Comparison of ENCODE assay signal across 1 cellular context in the genomic region with DNA sequence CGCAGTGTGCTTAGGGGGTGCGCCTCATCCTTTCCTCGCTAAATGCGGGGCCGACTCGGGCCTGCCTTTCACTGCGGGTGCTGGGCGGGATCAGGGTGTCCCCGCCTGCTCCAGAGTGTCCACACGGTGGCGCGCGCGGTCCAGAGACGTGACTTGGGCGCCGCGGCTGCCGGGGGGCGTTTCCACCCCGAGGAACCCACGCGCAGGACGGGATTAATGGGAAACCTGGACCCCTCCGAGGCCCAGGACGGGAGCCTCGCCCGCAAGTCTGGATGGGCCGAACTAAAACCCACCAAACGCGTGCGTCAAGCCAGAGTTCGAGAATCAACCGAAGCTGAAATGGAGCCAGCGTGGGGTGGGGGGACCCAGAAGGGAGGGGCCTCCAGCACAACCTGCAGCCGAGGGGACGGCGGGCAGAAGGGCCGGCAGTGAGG.
TF ChIP-seq lines count a peak whose summit lies in the region.

No MANE protein-coding gene starts in this region.

TF ChIP-seq in K562, 482 proteins besides CTCF, POLR2A, EP300 and RAD21 (continued from another document and continues in another):
- TF ChIP-seq, protein P1, sequence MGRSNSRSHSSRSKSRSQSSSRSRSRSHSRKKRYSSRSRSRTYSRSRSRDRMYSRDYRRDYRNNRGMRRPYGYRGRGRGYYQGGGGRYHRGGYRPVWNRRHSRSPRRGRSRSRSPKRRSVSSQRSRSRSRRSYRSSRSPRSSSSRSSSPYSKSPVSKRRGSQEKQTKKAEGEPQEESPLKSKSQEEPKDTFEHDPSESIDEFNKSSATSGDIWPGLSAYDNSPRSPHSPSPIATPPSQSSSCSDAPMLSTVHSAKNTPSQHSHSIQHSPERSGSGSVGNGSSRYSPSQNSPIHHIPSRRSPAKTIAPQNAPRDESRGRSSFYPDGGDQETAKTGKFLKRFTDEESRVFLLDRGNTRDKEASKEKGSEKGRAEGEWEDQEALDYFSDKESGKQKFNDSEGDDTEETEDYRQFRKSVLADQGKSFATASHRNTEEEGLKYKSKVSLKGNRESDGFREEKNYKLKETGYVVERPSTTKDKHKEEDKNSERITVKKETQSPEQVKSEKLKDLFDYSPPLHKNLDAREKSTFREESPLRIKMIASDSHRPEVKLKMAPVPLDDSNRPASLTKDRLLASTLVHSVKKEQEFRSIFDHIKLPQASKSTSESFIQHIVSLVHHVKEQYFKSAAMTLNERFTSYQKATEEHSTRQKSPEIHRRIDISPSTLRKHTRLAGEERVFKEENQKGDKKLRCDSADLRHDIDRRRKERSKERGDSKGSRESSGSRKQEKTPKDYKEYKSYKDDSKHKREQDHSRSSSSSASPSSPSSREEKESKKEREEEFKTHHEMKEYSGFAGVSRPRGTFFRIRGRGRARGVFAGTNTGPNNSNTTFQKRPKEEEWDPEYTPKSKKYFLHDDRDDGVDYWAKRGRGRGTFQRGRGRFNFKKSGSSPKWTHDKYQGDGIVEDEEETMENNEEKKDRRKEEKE (IDR thresholded peaks at IDR 0.05; ENCODE audit: borderline replicate concordance in 1 of 2, control insufficient read depth in 1 of 2, low read depth in 2 of 2, low read length in 1 of 2): no peak
- no peak for TF ChIP-seq KDM4B (IDR thresholded peaks at IDR 0.05; ENCODE audit: borderline replicate concordance in 2 of 2, low read depth in 1 of 2)
- TF ChIP-seq HIVEP1 (CRISPR knock-in tag; IDR thresholded peaks at IDR 0.05): no peak
- no peak for TF ChIP-seq CHD1 (IDR thresholded peaks at IDR 0.05; ENCODE audit: low read length)
- TF ChIP-seq SREBF1 (IDR thresholded peaks at IDR 0.05; ENCODE audit: borderline replicate concordance, low read depth, low read length): 0 out of 2 replicates have a peak, but pooled peaks have one; percentile 57
- TF ChIP-seq BCOR (IDR thresholded peaks at IDR 0.05): 0 out of 2 replicates have a peak, but pooled peaks have one; percentile 8
- TF ChIP-seq ZKSCAN1 (IDR thresholded peaks at IDR 0.05; ENCODE audit: low read depth, low read length): no peak
- TF ChIP-seq, protein P2, sequence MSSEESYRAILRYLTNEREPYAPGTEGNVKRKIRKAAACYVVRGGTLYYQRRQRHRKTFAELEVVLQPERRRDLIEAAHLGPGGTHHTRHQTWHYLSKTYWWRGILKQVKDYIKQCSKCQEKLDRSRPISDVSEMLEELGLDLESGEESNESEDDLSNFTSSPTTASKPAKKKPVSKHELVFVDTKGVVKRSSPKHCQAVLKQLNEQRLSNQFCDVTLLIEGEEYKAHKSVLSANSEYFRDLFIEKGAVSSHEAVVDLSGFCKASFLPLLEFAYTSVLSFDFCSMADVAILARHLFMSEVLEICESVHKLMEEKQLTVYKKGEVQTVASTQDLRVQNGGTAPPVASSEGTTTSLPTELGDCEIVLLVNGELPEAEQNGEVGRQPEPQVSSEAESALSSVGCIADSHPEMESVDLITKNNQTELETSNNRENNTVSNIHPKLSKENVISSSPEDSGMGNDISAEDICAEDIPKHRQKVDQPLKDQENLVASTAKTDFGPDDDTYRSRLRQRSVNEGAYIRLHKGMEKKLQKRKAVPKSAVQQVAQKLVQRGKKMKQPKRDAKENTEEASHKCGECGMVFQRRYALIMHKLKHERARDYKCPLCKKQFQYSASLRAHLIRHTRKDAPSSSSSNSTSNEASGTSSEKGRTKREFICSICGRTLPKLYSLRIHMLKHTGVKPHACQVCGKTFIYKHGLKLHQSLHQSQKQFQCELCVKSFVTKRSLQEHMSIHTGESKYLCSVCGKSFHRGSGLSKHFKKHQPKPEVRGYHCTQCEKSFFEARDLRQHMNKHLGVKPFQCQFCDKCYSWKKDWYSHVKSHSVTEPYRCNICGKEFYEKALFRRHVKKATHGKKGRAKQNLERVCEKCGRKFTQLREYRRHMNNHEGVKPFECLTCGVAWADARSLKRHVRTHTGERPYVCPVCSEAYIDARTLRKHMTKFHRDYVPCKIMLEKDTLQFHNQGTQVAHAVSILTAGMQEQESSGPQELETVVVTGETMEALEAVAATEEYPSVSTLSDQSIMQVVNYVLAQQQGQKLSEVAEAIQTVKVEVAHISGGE (CRISPR knock-in tag; IDR thresholded peaks at IDR 0.05): no peak
- no peak for TF ChIP-seq FUS (optimal IDR thresholded peaks at IDR 0.05; ENCODE audit: low read depth, low read length)
- TF ChIP-seq, protein P3, sequence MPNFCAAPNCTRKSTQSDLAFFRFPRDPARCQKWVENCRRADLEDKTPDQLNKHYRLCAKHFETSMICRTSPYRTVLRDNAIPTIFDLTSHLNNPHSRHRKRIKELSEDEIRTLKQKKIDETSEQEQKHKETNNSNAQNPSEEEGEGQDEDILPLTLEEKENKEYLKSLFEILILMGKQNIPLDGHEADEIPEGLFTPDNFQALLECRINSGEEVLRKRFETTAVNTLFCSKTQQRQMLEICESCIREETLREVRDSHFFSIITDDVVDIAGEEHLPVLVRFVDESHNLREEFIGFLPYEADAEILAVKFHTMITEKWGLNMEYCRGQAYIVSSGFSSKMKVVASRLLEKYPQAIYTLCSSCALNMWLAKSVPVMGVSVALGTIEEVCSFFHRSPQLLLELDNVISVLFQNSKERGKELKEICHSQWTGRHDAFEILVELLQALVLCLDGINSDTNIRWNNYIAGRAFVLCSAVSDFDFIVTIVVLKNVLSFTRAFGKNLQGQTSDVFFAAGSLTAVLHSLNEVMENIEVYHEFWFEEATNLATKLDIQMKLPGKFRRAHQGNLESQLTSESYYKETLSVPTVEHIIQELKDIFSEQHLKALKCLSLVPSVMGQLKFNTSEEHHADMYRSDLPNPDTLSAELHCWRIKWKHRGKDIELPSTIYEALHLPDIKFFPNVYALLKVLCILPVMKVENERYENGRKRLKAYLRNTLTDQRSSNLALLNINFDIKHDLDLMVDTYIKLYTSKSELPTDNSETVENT (CRISPR knock-in tag; IDR thresholded peaks at IDR 0.05): no peak
- TF ChIP-seq BRF1 (IDR thresholded peaks at IDR 0.05; ENCODE audit: borderline replicate concordance, extremely low read depth, insufficient read length): no peak
- TF ChIP-seq MEIS2 (IDR thresholded peaks at IDR 0.05; ENCODE audit: partially characterized antibody): no peak
- TF ChIP-seq RBM25 (IDR thresholded peaks at IDR 0.05; ENCODE audit: low read depth, low read length, severe bottlenecking): no peak
- no peak for TF ChIP-seq HCFC1 (IDR thresholded peaks at IDR 0.05; ENCODE audit: low read depth, low read length)
- TF ChIP-seq BACH1 (tag; IDR thresholded peaks at IDR 0.05): no peak
- peak; percentile 96 for TF ChIP-seq STAG1 (CRISPR knock-in tag; IDR thresholded peaks at IDR 0.05; ENCODE audit: borderline replicate concordance)
- no peak for TF ChIP-seq SMAD2 (IDR thresholded peaks at IDR 0.05; ENCODE audit: low read depth, low read length)
- TF ChIP-seq, protein P4, sequence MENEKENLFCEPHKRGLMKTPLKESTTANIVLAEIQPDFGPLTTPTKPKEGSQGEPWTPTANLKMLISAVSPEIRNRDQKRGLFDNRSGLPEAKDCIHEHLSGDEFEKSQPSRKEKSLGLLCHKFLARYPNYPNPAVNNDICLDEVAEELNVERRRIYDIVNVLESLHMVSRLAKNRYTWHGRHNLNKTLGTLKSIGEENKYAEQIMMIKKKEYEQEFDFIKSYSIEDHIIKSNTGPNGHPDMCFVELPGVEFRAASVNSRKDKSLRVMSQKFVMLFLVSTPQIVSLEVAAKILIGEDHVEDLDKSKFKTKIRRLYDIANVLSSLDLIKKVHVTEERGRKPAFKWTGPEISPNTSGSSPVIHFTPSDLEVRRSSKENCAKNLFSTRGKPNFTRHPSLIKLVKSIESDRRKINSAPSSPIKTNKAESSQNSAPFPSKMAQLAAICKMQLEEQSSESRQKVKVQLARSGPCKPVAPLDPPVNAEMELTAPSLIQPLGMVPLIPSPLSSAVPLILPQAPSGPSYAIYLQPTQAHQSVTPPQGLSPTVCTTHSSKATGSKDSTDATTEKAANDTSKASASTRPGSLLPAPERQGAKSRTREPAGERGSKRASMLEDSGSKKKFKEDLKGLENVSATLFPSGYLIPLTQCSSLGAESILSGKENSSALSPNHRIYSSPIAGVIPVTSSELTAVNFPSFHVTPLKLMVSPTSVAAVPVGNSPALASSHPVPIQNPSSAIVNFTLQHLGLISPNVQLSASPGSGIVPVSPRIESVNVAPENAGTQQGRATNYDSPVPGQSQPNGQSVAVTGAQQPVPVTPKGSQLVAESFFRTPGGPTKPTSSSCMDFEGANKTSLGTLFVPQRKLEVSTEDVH (IDR thresholded peaks at IDR 0.05; ENCODE audit: low read depth, partially characterized antibody): no peak
- TF ChIP-seq SMAD4 (CRISPR knock-in tag; conservative IDR thresholded peaks at IDR 0.05): no peak
- TF ChIP-seq NRF1 (conservative IDR thresholded peaks at IDR 0.05 in 1 of 2, IDR thresholded peaks at IDR 0.05 in 1 of 2): peak; percentile 32 to 34; a peak in 1 of 4 replicates
- no peak for TF ChIP-seq ZNF717 (CRISPR knock-in tag; IDR thresholded peaks at IDR 0.05)
- no peak for TF ChIP-seq HEY1 (CRISPR knock-in tag; IDR thresholded peaks at IDR 0.05; ENCODE audit: borderline replicate concordance)
- TF ChIP-seq, protein P5, sequence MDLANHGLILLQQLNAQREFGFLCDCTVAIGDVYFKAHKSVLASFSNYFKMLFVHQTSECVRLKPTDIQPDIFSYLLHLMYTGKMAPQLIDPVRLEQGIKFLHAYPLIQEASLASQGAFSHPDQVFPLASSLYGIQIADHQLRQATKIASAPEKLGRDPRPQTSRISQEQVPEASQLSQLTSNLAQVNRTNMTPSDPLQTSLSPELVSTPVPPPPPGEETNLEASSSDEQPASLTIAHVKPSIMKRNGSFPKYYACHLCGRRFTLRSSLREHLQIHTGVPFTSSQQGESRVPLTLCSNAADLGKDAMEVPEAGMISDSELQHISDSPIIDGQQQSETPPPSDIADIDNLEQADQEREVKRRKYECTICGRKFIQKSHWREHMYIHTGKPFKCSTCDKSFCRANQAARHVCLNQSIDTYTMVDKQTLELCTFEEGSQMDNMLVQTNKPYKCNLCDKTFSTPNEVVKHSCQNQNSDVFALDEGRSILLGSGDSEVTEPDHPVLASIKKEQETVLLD (IDR thresholded peaks at IDR 0.05): no peak
- no peak for TF ChIP-seq ZNF57 (CRISPR knock-in tag; IDR thresholded peaks at IDR 0.05)
- TF ChIP-seq, protein P6, sequence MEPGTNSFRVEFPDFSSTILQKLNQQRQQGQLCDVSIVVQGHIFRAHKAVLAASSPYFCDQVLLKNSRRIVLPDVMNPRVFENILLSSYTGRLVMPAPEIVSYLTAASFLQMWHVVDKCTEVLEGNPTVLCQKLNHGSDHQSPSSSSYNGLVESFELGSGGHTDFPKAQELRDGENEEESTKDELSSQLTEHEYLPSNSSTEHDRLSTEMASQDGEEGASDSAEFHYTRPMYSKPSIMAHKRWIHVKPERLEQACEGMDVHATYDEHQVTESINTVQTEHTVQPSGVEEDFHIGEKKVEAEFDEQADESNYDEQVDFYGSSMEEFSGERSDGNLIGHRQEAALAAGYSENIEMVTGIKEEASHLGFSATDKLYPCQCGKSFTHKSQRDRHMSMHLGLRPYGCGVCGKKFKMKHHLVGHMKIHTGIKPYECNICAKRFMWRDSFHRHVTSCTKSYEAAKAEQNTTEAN (CRISPR knock-in tag; IDR thresholded peaks at IDR 0.05): no peak
- no peak for TF ChIP-seq NR3C1 (CRISPR knock-in tag; IDR thresholded peaks at IDR 0.05)
- TF ChIP-seq TRIM28 (IDR thresholded peaks at IDR 0.05): no peak
- TF ChIP-seq PTBP1 (IDR thresholded peaks at IDR 0.05; ENCODE audit: low read depth, low read length): no peak
- TF ChIP-seq FIP1L1 (IDR thresholded peaks at IDR 0.05; ENCODE audit: low read depth, low read length, poor library complexity, severe bottlenecking): no peak
- TF ChIP-seq HMGN3 (IDR thresholded peaks at IDR 0.05; ENCODE audit: borderline replicate concordance, extremely low read depth, insufficient read length, low read depth, low read length): peak; percentile 11
- TF ChIP-seq CTBP1 (IDR thresholded peaks at IDR 0.05; ENCODE audit: borderline replicate concordance): peak; percentile 28; the same call in 1 of the 2 replicates
- TF ChIP-seq LEF1 (IDR thresholded peaks at IDR 0.05): no peak
- no peak for TF ChIP-seq LARP7 (IDR thresholded peaks at IDR 0.05)
- no peak for TF ChIP-seq MXI1 (IDR thresholded peaks at IDR 0.05; ENCODE audit: low read depth, low read length)
- TF ChIP-seq HLTF (IDR thresholded peaks at IDR 0.05): no peak
- TF ChIP-seq, protein P7, sequence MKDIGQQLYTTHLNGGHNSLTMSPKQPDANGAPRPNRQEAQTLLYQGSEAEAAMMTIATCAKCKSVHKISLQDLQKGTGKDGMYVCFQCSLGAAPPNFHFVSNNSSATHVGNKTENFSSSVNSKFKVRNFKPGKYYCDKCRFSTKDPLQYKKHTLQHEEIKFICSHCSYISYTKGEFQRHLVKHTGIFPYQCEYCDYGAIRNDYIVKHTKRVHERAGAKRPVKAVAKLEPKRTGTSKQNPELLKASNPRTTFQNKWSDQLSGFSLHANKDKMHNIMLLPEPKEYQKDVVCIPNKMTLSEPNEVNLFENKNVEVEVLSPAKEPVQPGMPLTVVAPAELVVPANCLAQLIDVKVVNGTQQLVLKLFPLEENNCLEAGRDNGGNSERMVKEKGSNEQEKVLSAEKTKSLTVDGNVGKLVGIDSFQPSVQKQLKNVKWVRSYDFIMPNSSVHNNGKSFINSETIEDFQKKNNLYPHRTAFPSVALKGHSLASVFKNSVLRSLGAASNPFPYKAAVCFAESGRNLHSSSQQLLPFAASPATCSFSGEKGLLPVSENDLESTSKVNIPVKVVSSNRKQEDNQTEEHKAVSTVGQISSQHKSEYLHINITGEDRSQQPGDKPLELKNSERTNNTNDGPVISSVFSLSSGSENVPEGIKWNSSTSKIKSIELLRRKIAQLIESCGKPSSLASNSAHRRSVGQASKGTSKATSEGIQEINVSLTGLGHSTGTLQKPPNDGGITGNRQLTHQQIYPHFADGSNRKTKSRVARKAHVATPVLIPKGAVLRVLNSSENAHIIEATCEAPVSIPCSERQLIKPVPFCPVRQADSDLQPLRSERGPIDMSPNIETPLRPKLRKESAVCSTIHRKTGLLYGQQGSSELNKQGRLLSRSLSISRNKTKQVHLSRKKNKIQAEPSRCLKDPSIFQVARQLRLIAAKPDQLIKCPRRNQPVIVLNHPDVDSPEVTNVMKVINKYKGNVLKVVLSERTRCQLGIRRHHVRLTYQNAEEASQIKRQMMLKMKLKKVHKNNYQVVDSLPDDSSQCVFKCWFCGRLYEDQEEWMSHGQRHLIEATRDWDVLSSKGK (CRISPR knock-in tag; IDR thresholded peaks at IDR 0.05): no peak
- TF ChIP-seq, protein P8, sequence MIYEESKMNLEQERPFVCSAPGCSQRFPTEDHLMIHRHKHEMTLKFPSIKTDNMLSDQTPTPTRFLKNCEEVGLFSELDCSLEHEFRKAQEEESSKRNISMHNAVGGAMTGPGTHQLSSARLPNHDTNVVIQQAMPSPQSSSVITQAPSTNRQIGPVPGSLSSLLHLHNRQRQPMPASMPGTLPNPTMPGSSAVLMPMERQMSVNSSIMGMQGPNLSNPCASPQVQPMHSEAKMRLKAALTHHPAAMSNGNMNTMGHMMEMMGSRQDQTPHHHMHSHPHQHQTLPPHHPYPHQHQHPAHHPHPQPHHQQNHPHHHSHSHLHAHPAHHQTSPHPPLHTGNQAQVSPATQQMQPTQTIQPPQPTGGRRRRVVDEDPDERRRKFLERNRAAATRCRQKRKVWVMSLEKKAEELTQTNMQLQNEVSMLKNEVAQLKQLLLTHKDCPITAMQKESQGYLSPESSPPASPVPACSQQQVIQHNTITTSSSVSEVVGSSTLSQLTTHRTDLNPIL (CRISPR knock-in tag; IDR thresholded peaks at IDR 0.05): no peak
- no peak for TF ChIP-seq PHB2 (IDR thresholded peaks at IDR 0.05; ENCODE audit: low read depth)
- TF ChIP-seq ZNF175 (CRISPR knock-in tag; IDR thresholded peaks at IDR 0.05; ENCODE audit: low read depth): no peak
- no peak for TF ChIP-seq KLF1 (tag; IDR thresholded peaks at IDR 0.05)
